25 cellular contexts compared by ENCODE assay signal in the genomic region with DNA sequence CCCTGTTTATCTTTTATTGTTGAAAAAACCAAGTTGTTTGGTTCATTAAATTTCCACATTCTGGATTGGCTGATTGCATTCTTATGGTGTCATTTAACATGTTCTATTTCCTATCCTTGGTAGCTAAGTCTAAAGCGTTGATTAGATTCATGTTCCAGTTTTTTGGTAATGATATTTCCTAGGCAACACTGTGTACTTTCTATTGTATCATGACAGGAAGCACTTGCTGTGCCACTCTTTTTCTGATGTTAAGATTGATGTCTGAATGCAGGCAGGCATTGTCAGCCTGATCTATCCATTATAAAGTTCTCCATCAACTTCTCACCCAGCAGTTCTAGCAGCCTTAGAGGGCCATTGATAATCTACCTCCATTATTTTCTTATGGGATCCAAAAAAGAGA.
"Had no signal": no experiment of that assay in that cellular context is flagged by ENCODE, and none has a peak within 500 bp of the region (broad histone marks: within the 10 kb centered on the region; RNA-seq: fewer than 3 reads in every experiment).

No MANE protein-coding gene starts in this region.

- H3K4me1 ChIP-seq: breast epithelium, Peyer's patch had no signal

- H3K36me3 ChIP-seq: breast epithelium, Peyer's patch, SJSA1 had no signal

- DNase-seq: activated CD4-positive, alpha-beta T cell treated with anti-CD3 and anti-CD28 coated beads for 48 hours; activated CD4-positive, alpha-beta T cell treated with anti-CD3 and anti-CD28 coated beads, Interleukin-2, amount 50 U/mL, for 4 hours; activated CD4-positive, CD25-positive, alpha-beta regulatory T cell treated with anti-CD3 and anti-CD28 coated beads, Interleukin-2, amount 50 U/mL, for 72 hours; activated CD8-positive, alpha-beta memory T cell treated with anti-CD3 and anti-CD28 coated beads, Interleukin-2, amount 50 U/mL, for 48 hours; activated CD8-positive, alpha-beta T cell treated with anti-CD3 and anti-CD28 coated beads, Interleukin-2, amount 10 ng/mL, durations not matched to agents 7 days and 5 days; activated naive CD4-positive, alpha-beta T cell; activated T-cell treated with anti-CD3 and anti-CD28 coated beads, Interleukin-2, amount 50 U/mL, for 1 hour; aorta; caudate nucleus; MM.1S; NCI-H1048; NCI-H146; NCI-H187 treated with DMSO at 0.1 percent for 48 hours; NCI-H2081 treated with DMSO at 0.1 percent for 48 hours; NCI-H510A treated with DMSO at 0.1 percent for 48 hours; NCI-H774; NK-92 treated with Interleukin-12 subunit alpha and Interleukin-12 subunit beta, amount 100 ng/mL, for 24 hours; OCI-M1; Peyer's patch; SHP77 had no signal

- H3K4me3 ChIP-seq: breast epithelium, K562, Peyer's patch, SJSA1 had no signal

- H3K27ac ChIP-seq: breast epithelium, Peyer's patch, RWPE1, SJSA1 had no signal

- H3K27me3 ChIP-seq: breast epithelium, Peyer's patch had no signal

- H3K9me3 ChIP-seq: breast epithelium, Peyer's patch, SJSA1 had no signal

- ATAC-seq: activated CD8-positive, alpha-beta T cell treated with anti-CD3 and anti-CD28 coated beads, Interleukin-2, amount 10 ng/mL, durations not matched to agents 7 days and 5 days; K562; WTC11 had no signal
